20 cellular contexts compared by ENCODE assay signal in genomic region chr22:23060612-23061400, GRCh38. TPM values are rescaled to one million over a fixed set of nuclear protein-coding genes. Genes with fewer than 3 reads are reported as not detected.
A peak's percentile ranks its signal among the peaks of the same experiment; 100 is the strongest.
DNase-seq lines count a peak whose midpoint lies in the region; ATAC-seq, FAIRE-seq and TF ChIP-seq lines count a peak whose summit lies in the region.
"Had no signal": no experiment of that assay in that cellular context is flagged by ENCODE, and none has a peak within 500 bp of the region (broad histone marks: within the 10 kb centered on the region; RNA-seq: fewer than 3 reads in every experiment).

No MANE protein-coding gene starts in this region.

- H3K4me3 ChIP-seq in right lobe of liver (no peak overlapping the region), HepG2 (replicated peaks in 1 of 3; ENCODE audit: insufficient read depth in 1 of 3, low read depth in 2 of 3, low read length in 3 of 3) (no peak overlapping the region)
- H3K4me3 ChIP-seq: HAP-1, sigmoid colon had no signal

- no peak overlapping the region for H3K9ac ChIP-seq in HepG2 (ENCODE audit: insufficient read depth, low read depth, low read length)

- H3K4me2 ChIP-seq in HepG2 (ENCODE audit: low read depth, low read length): no peak overlapping the region

- in situ Hi-C loops in HepG2 (cut with HindIII; ENCODE audit: extremely low pct_ligation_motif_present, low pct_unique_long_range_greater_than_20kb): no loop called here

- H3K79me2 ChIP-seq in HepG2 (ENCODE audit: insufficient read depth, low read length): no peaks in the 10 kb centered on the region

- H3K27me3 ChIP-seq in right lobe of liver (no peaks in the 10 kb centered on the region), HepG2 (ENCODE audit: control insufficient read depth in 1 of 2, insufficient read depth in 2 of 2, low read length in 2 of 2) (peaks cover 2 to 60% of the 10 kb centered on the region in 2 experiments; a peak in 4 of 5 replicates)
- H3K27me3 ChIP-seq: sigmoid colon had no signal

- H3K4me1 ChIP-seq in right lobe of liver (no peaks in the 10 kb centered on the region), HepG2 (ENCODE audit: insufficient read depth, low read length) (no peaks in the 10 kb centered on the region)
- H3K4me1 ChIP-seq: HAP-1, sigmoid colon had no signal

- no peak overlapping the region for H2AFZ ChIP-seq in HepG2 (ENCODE audit: low read length)

- H4K20me1 ChIP-seq in HepG2 (ENCODE audit: insufficient read depth, low read length): no peaks in the 10 kb centered on the region

- no peak for TF ChIP-seq POLR2A in right lobe of liver (IDR thresholded peaks at IDR 0.05)
- no peak for TF ChIP-seq POLR2A in HepG2 (IDR thresholded peaks at IDR 0.05; ENCODE audit: insufficient read depth in 1 of 2, low read depth in 2 of 2, low read length in 2 of 2)

- ATAC-seq in right lobe of liver: no peak
- ATAC-seq in HepG2: no peak

- POLR2A ChIA-PET in HepG2 (lab: Yijun Ruan, JAX): no interaction called here

- TF ChIP-seq EP300 in HepG2 (IDR thresholded peaks at IDR 0.05; ENCODE audit: low read depth in 2 of 2, low read length in 2 of 2) (no peak), HepG2 (CRISPR knock-in tag; IDR thresholded peaks at IDR 0.05; ENCODE audit: borderline replicate concordance) (no peak)

- H3K27ac ChIP-seq in right lobe of liver (no peak overlapping the region), HepG2 (ENCODE audit: extremely low read length, insufficient read depth, low read length) (no peak overlapping the region)
- H3K27ac ChIP-seq: sigmoid colon had no signal

- H3K36me3 ChIP-seq in right lobe of liver (no peaks in the 10 kb centered on the region), HepG2 (replicated peaks in 1 of 2; ENCODE audit: control insufficient read depth in 1 of 2, insufficient read depth in 2 of 2, low read length in 2 of 2) (no peaks in the 10 kb centered on the region)
- H3K36me3 ChIP-seq: HAP-1, sigmoid colon had no signal

- 75% methylated on average over 2 of the region's 9 CpGs for WGBS in right lobe of liver (ENCODE audit: insufficient coverage, low coverage, low lambda C conversion rate, missing lambda C conversion rate)
- WGBS in HepG2 (ENCODE audit: low lambda C conversion rate): 27% methylated on average over 4 of the region's 9 CpGs

- no peak for FAIRE-seq in HepG2 (lab: Jason Lieb, UNC)
- FAIRE-seq: endothelial cell of umbilical vein had no signal

- TF ChIP-seq CTCF in right lobe of liver (IDR thresholded peaks at IDR 0.05): no peak
- no peak for TF ChIP-seq CTCF in HepG2 (CRISPR knock-in tag; IDR thresholded peaks at IDR 0.05)

- H3K9me3 ChIP-seq in right lobe of liver (no peaks in the 10 kb centered on the region), HepG2 (ENCODE audit: low read length) (no peaks in the 10 kb centered on the region)
- H3K9me3 ChIP-seq: sigmoid colon had no signal

- DNase-seq in right lobe of liver: peak in 2 of 3 donors; percentile 31
- no peak for DNase-seq in HepG2 (ENCODE audit: low spot score)
- DNase-seq in activated CD8-positive, alpha-beta memory T cell treated with anti-CD3 and anti-CD28 coated beads, Interleukin-2, amount 50 U/mL, for 48 hours: peak; percentile 26
- peak; percentile 75 for DNase-seq in mesenteric fat pad (ENCODE audit: low spot score)
- DNase-seq in ureter (ENCODE audit: low spot score): peak; percentile 30
- DNase-seq in middle frontal gyrus (ENCODE audit: extremely low spot score, low spot score): no peak
- DNase-seq in mucosa of gallbladder (ENCODE audit: low spot score): no peak
- DNase-seq in NCI-H526 treated with DMSO at 0.1 percent for 48 hours (lab: John Stamatoyannopoulos, UW): no peak
- DNase-seq: activated naive CD4-positive, alpha-beta T cell; cortex of kidney; EL; foreskin fibroblast; KBM-7; kidney glomerular epithelial cell; MV-4-11; NCI-H1930; NCI-H446 treated with DMSO at 0.1 percent for 48 hours; sigmoid colon had no signal

- no TSS peak for BruUV-seq in HepG2 (replicated peaks; lab: Mats Ljungman, UMichigan)

- TF ChIP-seq RAD21 in HepG2 (CRISPR knock-in tag; IDR thresholded peaks at IDR 0.05): no peak

- CTCF ChIA-PET in HepG2 (lab: Yijun Ruan, JAX; ENCODE audit: low intra/inter-chr PET ratio, low total read pairs): no interaction called here

- intact Hi-C loops in right lobe of liver (cut with DNase I) (no loop called here), HepG2 (cut with micrococcal nuclease; ENCODE audit: unreplicated experiment) (no loop called here)

TF ChIP-seq in HepG2, 621 proteins besides CTCF, POLR2A, EP300 and RAD21:
- TF ChIP-seq TOPORS (CRISPR knock-in tag; IDR thresholded peaks at IDR 0.05) (no peak), RFX1 (IDR thresholded peaks at IDR 0.05) (no peak)
TF ChIP-seq in HepG2: peak in this region for 0.

RNA-seq across cellular contexts. Expression of gene GNAZ, which starts 9.5 kb away (rescaled TPM):
- total RNA-seq in right lobe of liver (1 to 10 TPM in 2 of 6 experiments, under 1 TPM in 4; 0.15 to 1.5 (median 0.53) TPM), HepG2 (2016; rRNA removed; fragmentation: Illumina TruSeq; extraction: Trizol) (22.3 and 22.8 TPM in 2 replicates), mesenteric fat pad (18.3 TPM), ureter (10.7 TPM), mucosa of gallbladder (119 TPM)
- 16.3 and 16.9 TPM in 2 replicates for total RNA-seq in HepG2 (2016; cell fraction: cytosol; rRNA removed; fragmentation: Illumina TruSeq; extraction: Trizol; ENCODE audit: low read depth)
- 19.4 and 21.2 TPM in 2 replicates for total RNA-seq in HepG2 (2016; cell fraction: insoluble cytoplasmic fraction; rRNA removed; fragmentation: Illumina TruSeq; extraction: Trizol)
- 39.6 and 41.4 TPM in 2 replicates for total RNA-seq in HepG2 (2016; cell fraction: membrane; rRNA removed; fragmentation: Illumina TruSeq; extraction: Trizol)
- 11.5 and 12.9 TPM in 2 replicates for total RNA-seq in HepG2 (2016; cell fraction: nucleus; rRNA removed; fragmentation: Illumina TruSeq; extraction: Trizol)
- 11.4 and 16.2 TPM in 2 replicates for polyA plus RNA-seq in HepG2 (2011; rRNA removed)
- polyA plus RNA-seq in HepG2 (2011; cell fraction: cytosol; rRNA removed): 16.1 and 16.8 TPM in 2 replicates
- polyA plus RNA-seq in HepG2 (2011; cell fraction: nucleus; rRNA removed): 10.1 and 15.9 TPM in 2 replicates
- polyA plus RNA-seq in HepG2 (2012): 10.4 and 16.9 TPM in 2 replicates
- polyA plus RNA-seq in HepG2 (2016; cell fraction: cytosol; fragmentation: Illumina TruSeq; extraction: Trizol; ENCODE audit: low read depth): 10.5 and 11.3 TPM in 2 replicates
- polyA plus RNA-seq in HepG2 (2016; cell fraction: insoluble cytoplasmic fraction; fragmentation: Illumina TruSeq; extraction: Trizol; ENCODE audit: low read depth): 20.3 and 22.4 TPM in 2 replicates
- 27.3 and 30.4 TPM in 2 replicates for polyA plus RNA-seq in HepG2 (2016; cell fraction: membrane; fragmentation: Illumina TruSeq; extraction: Trizol; ENCODE audit: low read depth)
- 19.7 and 20.5 TPM in 2 replicates for polyA plus RNA-seq in HepG2 (2016; cell fraction: nucleus; fragmentation: Illumina TruSeq; extraction: Trizol; ENCODE audit: insufficient read depth, low read depth)
- 9.8 and 19.7 TPM in 2 replicates for polyA minus RNA-seq in HepG2 (2011; rRNA and poly(A)+ RNA removed; ENCODE audit: low replicate concordance)
- polyA minus RNA-seq in HepG2 (2011; cell fraction: cytosol; rRNA and poly(A)+ RNA removed): 10.9 and 12.2 TPM in 2 replicates
- polyA minus RNA-seq in HepG2 (2011; cell fraction: nucleus; rRNA and poly(A)+ RNA removed): 5.7 and 8.5 TPM in 2 replicates

Comparison
In these comparisons a context has a peak if more than half of its experiments do, and no peak if none do; other contexts are left out.
1. DNase-seq: peak in right lobe of liver (2 of 3), activated CD8-positive, alpha-beta memory T cell treated with anti-CD3 and anti-CD28 coated beads, Interleukin-2, amount 50 U/mL, for 48 hours (single experiment), mesenteric fat pad (single experiment) and ureter (single experiment); none in HepG2 (single experiment), middle frontal gyrus (single experiment), mucosa of gallbladder (single experiment) and NCI-H526 treated with DMSO at 0.1 percent for 48 hours (single experiment).